In genomic region chr18:79203017-79203605, GRCh38 we compare ENCODE assay signal across 11 cellular contexts.
DNase-seq lines count a peak whose midpoint lies in the region; ATAC-seq, FAIRE-seq and TF ChIP-seq lines count a peak whose summit lies in the region.
"Had no signal": no experiment of that assay in that cellular context is flagged by ENCODE, and none has a peak within 500 bp of the region (broad histone marks: within the 10 kb centered on the region; RNA-seq: fewer than 3 reads in every experiment).

No MANE protein-coding gene starts in this region.

- H2BK12ac ChIP-seq in mesenchymal stem cell (ENCODE audit: low read length in 2 of 2), result no peak overlapping the region

- H3K4me3 ChIP-seq in keratinocyte (ENCODE audit: control insufficient read depth in 2 of 3, extremely low read depth in 1 of 3, insufficient read depth in 2 of 3, low read depth in 1 of 3, low read length in 3 of 3) (no peak overlapping the region), mesenchymal stem cell (ENCODE audit: insufficient read depth in 1 of 2, low read depth in 1 of 2, low read length in 2 of 2) (no peak overlapping the region)
- H3K4me3 ChIP-seq: skin epidermis had no signal

- no peaks in the 10 kb centered on the region for H3K27me3 ChIP-seq in CD4-positive, alpha-beta T cell (ENCODE audit: control insufficient read depth, insufficient read depth, low read length)
- H3K27me3 ChIP-seq in keratinocyte (ENCODE audit: control insufficient read depth, extremely low read depth, insufficient read depth, low read length) (peaks cover 3% of the 10 kb centered on the region), mesenchymal stem cell (ENCODE audit: control insufficient read depth in 1 of 2, insufficient read depth in 1 of 2, low read length in 2 of 2) (no peaks in the 10 kb centered on the region)

- peak in 2 of 10 experiments; percentile 0 to 3 for DNase-seq in CD4-positive, alpha-beta T cell
- peak; percentile 6 for DNase-seq in HS-5 (ENCODE audit: low read depth)
- peak; percentile 18 for DNase-seq in activated T-cell treated with anti-CD3 and anti-CD28 coated beads, Interleukin-2, amount 50 U/mL, for 4 hours
- peak; percentile 28 for DNase-seq in keratinocyte (ENCODE audit: low read depth, low spot score)
- DNase-seq in DMS 273 treated with DMSO at 0.1 percent for 48 hours (lab: John Stamatoyannopoulos, UW), result no peak
- no peak for DNase-seq in NCI-H2227 (lab: John Stamatoyannopoulos, UW; ENCODE audit: unreplicated experiment)
- DNase-seq in mesenchymal stem cell, result no peak
- no peak for DNase-seq in NCI-H446 treated with DMSO at 0.1 percent for 48 hours (lab: John Stamatoyannopoulos, UW)
- DNase-seq: trophoblast cell had no signal

- H2BK15ac ChIP-seq in mesenchymal stem cell (ENCODE audit: low read depth, poor library complexity, severe bottlenecking), result no peak overlapping the region

- no peak overlapping the region for H3K27ac ChIP-seq in CD4-positive, alpha-beta T cell (ENCODE audit: low read depth, low read length)
- H3K27ac ChIP-seq in keratinocyte (ENCODE audit: control insufficient read depth, insufficient read depth, low read length) (no peak overlapping the region), mesenchymal stem cell (ENCODE audit: low read length, poor library complexity, severe bottlenecking) (no peak overlapping the region)
- H3K27ac ChIP-seq: skin epidermis had no signal

- no peak overlapping the region for H4K91ac ChIP-seq in mesenchymal stem cell (ENCODE audit: low read length)

- peaks cover 5% of the 10 kb centered on the region for H3K4me1 Mint-ChIP-seq in CD4-positive, alpha-beta T cell (ENCODE audit: low read depth)
- H3K4me1 Mint-ChIP-seq in activated T-cell treated with anti-CD3 and anti-CD28 coated beads, Interleukin-2, amount 50 U/mL, for 4 hours (ENCODE audit: low read depth), result peaks cover 24% of the 10 kb centered on the region

- H3K4me1 ChIP-seq in keratinocyte (ENCODE audit: control insufficient read depth, extremely low read depth, insufficient read depth, low read length) (peaks cover 7% of the 10 kb centered on the region), mesenchymal stem cell (ENCODE audit: control insufficient read depth, insufficient read depth, low read depth, low read length) (peaks cover 4% of the 10 kb centered on the region)

- POLR2A ChIA-PET in CD4-positive, alpha-beta T cell (lab: Charles Lee), result interaction anchor here (0.6 kb wide), 1 partner anchor 33 kb away, joined by 3 read pairs; no protein-coding TSS in a partner anchor

- no peak for TF ChIP-seq CTCF in CD4-positive, alpha-beta T cell (IDR thresholded peaks at IDR 0.05)
- TF ChIP-seq CTCF in keratinocyte (optimal IDR thresholded peaks at IDR 0.05 in 1 of 3, IDR thresholded peaks at IDR 0.05 in 1 of 3, conservative IDR thresholded peaks at IDR 0.05 in 1 of 3; ENCODE audit: extremely low read depth in 1 of 3, insufficient read depth in 2 of 3, low read length in 3 of 3), result no peak

- H2BK5ac ChIP-seq in mesenchymal stem cell (ENCODE audit: low read depth, low read length, poor library complexity, severe bottlenecking), result no peak overlapping the region

- H3K9ac ChIP-seq in keratinocyte (ENCODE audit: control insufficient read depth, extremely low read depth, insufficient read depth, low read length), result no peak overlapping the region
- H3K9ac ChIP-seq in mesenchymal stem cell (ENCODE audit: low read length), result no peak overlapping the region

- H3K14ac ChIP-seq in mesenchymal stem cell (ENCODE audit: low read length in 2 of 2), result no peak overlapping the region

- CTCF ChIA-PET in CD4-positive, alpha-beta T cell (lab: Charles Lee), result no interaction called here

- no peak overlapping the region for H4K8ac ChIP-seq in mesenchymal stem cell (ENCODE audit: low read length)

- H3K27me3 Mint-ChIP-seq in CD4-positive, alpha-beta T cell, result no peaks in the 10 kb centered on the region
- H3K27me3 Mint-ChIP-seq in activated T-cell treated with anti-CD3 and anti-CD28 coated beads, Interleukin-2, amount 50 U/mL, for 4 hours (ENCODE audit: low read depth), result no peaks in the 10 kb centered on the region

- FAIRE-seq in keratinocyte (lab: Jason Lieb, UNC), result peak; percentile 89
- FAIRE-seq: colon had no signal

- no peak overlapping the region for H3K4ac ChIP-seq in mesenchymal stem cell (ENCODE audit: low read depth in 1 of 2, low read length in 2 of 2)

- intact Hi-C loops in CD4-positive, alpha-beta T cell (cut with DNase I, micrococcal nuclease), result no loop called here

- no peak overlapping the region for H3K4me3 Mint-ChIP-seq in CD4-positive, alpha-beta T cell
- H3K4me3 Mint-ChIP-seq in activated T-cell treated with anti-CD3 and anti-CD28 coated beads, Interleukin-2, amount 50 U/mL, for 4 hours, result no peak overlapping the region

- H3K36me3 Mint-ChIP-seq in CD4-positive, alpha-beta T cell (ENCODE audit: low read depth), result peaks cover 58% of the 10 kb centered on the region
- H3K36me3 Mint-ChIP-seq in activated T-cell treated with anti-CD3 and anti-CD28 coated beads, Interleukin-2, amount 50 U/mL, for 4 hours (ENCODE audit: insufficient read depth), result peaks cover 21% of the 10 kb centered on the region

- H2BK120ac ChIP-seq in mesenchymal stem cell (ENCODE audit: low read depth, low read length), result no peak overlapping the region

- peaks cover 5 to 9% of the 10 kb centered on the region in 2 experiments for H3K36me3 ChIP-seq in keratinocyte (ENCODE audit: control insufficient read depth in 2 of 2, extremely low read depth in 1 of 2, insufficient read depth in 2 of 2, low read length in 2 of 2)
- H3K36me3 ChIP-seq in mesenchymal stem cell (ENCODE audit: control insufficient read depth in 1 of 2, insufficient read depth in 2 of 2, low read depth in 1 of 2, low read length in 2 of 2), result peaks cover 8 to 11% of the 10 kb centered on the region in 2 experiments

- no peaks in the 10 kb centered on the region for H3K9me1 ChIP-seq in keratinocyte (ENCODE audit: control insufficient read depth, extremely low read depth, insufficient read depth, low read length)

- H3K79me1 ChIP-seq in mesenchymal stem cell (replicated peaks; ENCODE audit: low read length, poor library complexity, severe bottlenecking), result no peaks in the 10 kb centered on the region

- H3K9me3 Mint-ChIP-seq in CD4-positive, alpha-beta T cell, result no peaks in the 10 kb centered on the region
- H3K9me3 Mint-ChIP-seq in activated T-cell treated with anti-CD3 and anti-CD28 coated beads, Interleukin-2, amount 50 U/mL, for 4 hours, result no peaks in the 10 kb centered on the region

- H3K27ac Mint-ChIP-seq in CD4-positive, alpha-beta T cell, result peak overlapping the region; percentile 0

- no peak overlapping the region for H3K23ac ChIP-seq in mesenchymal stem cell (ENCODE audit: low read length in 2 of 2)

- H3K18ac ChIP-seq in mesenchymal stem cell (ENCODE audit: low read depth in 1 of 2, low read length in 2 of 2), result no peak overlapping the region

- H2AK5ac ChIP-seq in mesenchymal stem cell (ENCODE audit: low read length, severe bottlenecking), result no peak overlapping the region

- 97% methylated on average over 8 of the region's 8 CpGs for WGBS in mesenchymal stem cell

- no peak overlapping the region for H3K4me2 ChIP-seq in keratinocyte (ENCODE audit: control insufficient read depth, extremely low read depth, insufficient read depth, low read depth, low read length)
- no peak overlapping the region for H3K4me2 ChIP-seq in mesenchymal stem cell (ENCODE audit: low read length, poor library complexity, severe bottlenecking)

- no peaks in the 10 kb centered on the region for H3K9me3 ChIP-seq in CD4-positive, alpha-beta T cell (ENCODE audit: control insufficient read depth, low read length)
- H3K9me3 ChIP-seq in keratinocyte (ENCODE audit: control insufficient read depth, low read depth, low read length) (no peaks in the 10 kb centered on the region), mesenchymal stem cell (ENCODE audit: control insufficient read depth, low read length) (no peaks in the 10 kb centered on the region)

- no peaks in the 10 kb centered on the region for H3K79me2 ChIP-seq in keratinocyte (ENCODE audit: control insufficient read depth, insufficient read depth, low read length)

- H4K20me1 ChIP-seq in keratinocyte (ENCODE audit: control insufficient read depth, extremely low read depth, insufficient read depth, low read length), result peaks cover 4% of the 10 kb centered on the region

- H2AFZ ChIP-seq in keratinocyte (ENCODE audit: control insufficient read depth, low read length), result no peak overlapping the region
- no peak overlapping the region for H2AFZ ChIP-seq in mesenchymal stem cell (ENCODE audit: low read depth, low read length)

- ATAC-seq in CD4-positive, alpha-beta T cell (ENCODE audit: poor library complexity), result peak; percentile 46
- peak; percentile 88 to 95 for ATAC-seq in activated T-cell treated with anti-CD3 and anti-CD28 coated beads, Interleukin-2, amount 50 U/mL, for 4 hours

- dilution Hi-C loops in keratinocyte (cut with MboI; ENCODE audit: extremely low pct_ligation_motif_present, low sequenced_read_pairs), result no loop called here

Comparison
In these comparisons a context has a peak if more than half of its experiments do, and no peak if none do; other contexts are left out.
1. DNase-seq: peak in HS-5 (single experiment), activated T-cell treated with anti-CD3 and anti-CD28 coated beads, Interleukin-2, amount 50 U/mL, for 4 hours (single experiment) and keratinocyte (single experiment); none in DMS 273 treated with DMSO at 0.1 percent for 48 hours (single experiment), NCI-H2227 (single experiment), mesenchymal stem cell (single experiment) and NCI-H446 treated with DMSO at 0.1 percent for 48 hours (single experiment).